In genomic region chr14:68306934-68307758, GRCh38 we compare ENCODE assay signal across 12 cellular contexts.
A peak's percentile ranks its signal among the peaks of the same experiment; 100 is the strongest.
DNase-seq lines count a peak whose midpoint lies in the region; ATAC-seq and TF ChIP-seq lines count a peak whose summit lies in the region.
"Had no signal": no experiment of that assay in that cellular context is flagged by ENCODE, and none has a peak within 500 bp of the region (broad histone marks: within the 10 kb centered on the region; RNA-seq: fewer than 3 reads in every experiment).

No MANE protein-coding gene starts in this region.

- no TSS peak for BruUV-seq in Caco-2 (replicated peaks; lab: Mats Ljungman, UMichigan)

- H3K4me1 Mint-ChIP-seq in Caco-2 (ENCODE audit: low read depth, unreplicated experiment) = peaks cover 17% of the 10 kb centered on the region
- peaks cover 61% of the 10 kb centered on the region for H3K4me1 Mint-ChIP-seq in nephron
- peaks cover 0 to 14% of the 10 kb centered on the region in 2 donors for H3K4me1 Mint-ChIP-seq in natural killer cell treated with Interleukin-12 subunit alpha and Interleukin-12 subunit beta and Interleukin-15 and Interleukin-18, amount 100 ng/mL, for 72 hours (ENCODE audit: low read depth in 2 of 2)

- H3K9me3 ChIP-seq in Caco-2 = peaks cover under 1% of the 10 kb centered on the region; the same call in 1 of the 2 replicates
- H3K9me3 ChIP-seq in endocrine pancreas (ENCODE audit: control insufficient read depth, low read length) = no peaks in the 10 kb centered on the region

- no peak for TF ChIP-seq CTCF in Caco-2 (IDR thresholded peaks at IDR 0.05; ENCODE audit: insufficient read depth in 1 of 2, low read depth in 1 of 2, low read length in 1 of 2, severe bottlenecking in 1 of 2, unreplicated experiment in 1 of 2)
- TF ChIP-seq CTCF in nephron (IDR thresholded peaks at IDR 0.05; ENCODE audit: unreplicated experiment in 3 of 3) = no peak

- H3K4me3 Mint-ChIP-seq in Caco-2 (ENCODE audit: unreplicated experiment) (no peak overlapping the region), nephron (no peak overlapping the region)
- H3K4me3 Mint-ChIP-seq in natural killer cell treated with Interleukin-12 subunit alpha and Interleukin-12 subunit beta and Interleukin-15 and Interleukin-18, amount 100 ng/mL, for 72 hours = no peak overlapping the region
- H3K4me3 Mint-ChIP-seq: CD4-positive, alpha-beta memory T cell had no signal

- H3K27ac Mint-ChIP-seq in Caco-2 (ENCODE audit: unreplicated experiment) = no peak overlapping the region
- peak overlapping the region; percentile 85 to 98 (median 93) for H3K27ac Mint-ChIP-seq in nephron
- no peak overlapping the region for H3K27ac Mint-ChIP-seq in natural killer cell treated with Interleukin-12 subunit alpha and Interleukin-12 subunit beta and Interleukin-15 and Interleukin-18, amount 100 ng/mL, for 72 hours

- H3K9me3 Mint-ChIP-seq in Caco-2 (ENCODE audit: unreplicated experiment) (peaks cover 11% of the 10 kb centered on the region), nephron (peaks cover 8% of the 10 kb centered on the region)
- H3K9me3 Mint-ChIP-seq in natural killer cell treated with Interleukin-12 subunit alpha and Interleukin-12 subunit beta and Interleukin-15 and Interleukin-18, amount 100 ng/mL, for 72 hours = peaks cover 1% of the 10 kb centered on the region

- POLR2A ChIA-PET in Caco-2 (lab: Charles Lee) = interaction anchor here (0.7 kb wide), 1 partner anchor 96 kb away, joined by 5 read pairs; no protein-coding TSS in a partner anchor

- H3K4me1 ChIP-seq in Caco-2 = peaks cover 21% of the 10 kb centered on the region
- H3K4me1 ChIP-seq in endocrine pancreas (ENCODE audit: control insufficient read depth, insufficient read depth, low read length) = peaks cover 10% of the 10 kb centered on the region

- H3K27me3 ChIP-seq in Caco-2 (replicated peaks; ENCODE audit: control insufficient read depth, insufficient read depth, low read length) = no peaks in the 10 kb centered on the region
- no peaks in the 10 kb centered on the region for H3K27me3 ChIP-seq in endocrine pancreas (ENCODE audit: control insufficient read depth, insufficient read depth, low read length)

- intact Hi-C loops in Caco-2 (cut with micrococcal nuclease; ENCODE audit: unreplicated experiment) (loop anchor here (1.0 to 5.0 kb wide), 3 partner anchors 12 to 64 kb away; no protein-coding TSS in a partner anchor), posterior vena cava (cut with DNase I) (no loop called here)

- H3K9ac ChIP-seq in endocrine pancreas (ENCODE audit: control insufficient read depth, insufficient read depth, low read length) = no peak overlapping the region
- H3K9ac ChIP-seq: KMS-11 had no signal

- CTCF ChIA-PET in Caco-2 (lab: Charles Lee) = no interaction called here

- H3K27me3 Mint-ChIP-seq in Caco-2 (ENCODE audit: insufficient read depth, unreplicated experiment) (no peaks in the 10 kb centered on the region), nephron (ENCODE audit: low read depth) (no peaks in the 10 kb centered on the region)
- H3K27me3 Mint-ChIP-seq in natural killer cell treated with Interleukin-12 subunit alpha and Interleukin-12 subunit beta and Interleukin-15 and Interleukin-18, amount 100 ng/mL, for 72 hours = no peaks in the 10 kb centered on the region
- H3K27me3 Mint-ChIP-seq: CD4-positive, alpha-beta memory T cell had no signal

- H3K36me3 ChIP-seq in Caco-2 (ENCODE audit: control insufficient read depth, insufficient read depth, low read length) = no peaks in the 10 kb centered on the region
- no peaks in the 10 kb centered on the region for H3K36me3 ChIP-seq in endocrine pancreas (ENCODE audit: control insufficient read depth, insufficient read depth, low read length)

- H3K36me3 Mint-ChIP-seq in Caco-2 (ENCODE audit: insufficient read depth, unreplicated experiment) = peaks cover 6% of the 10 kb centered on the region
- peaks cover 7% of the 10 kb centered on the region for H3K36me3 Mint-ChIP-seq in nephron (ENCODE audit: low read depth)
- peaks cover 9% of the 10 kb centered on the region for H3K36me3 Mint-ChIP-seq in natural killer cell treated with Interleukin-12 subunit alpha and Interleukin-12 subunit beta and Interleukin-15 and Interleukin-18, amount 100 ng/mL, for 72 hours

- H3K4me3 ChIP-seq in Caco-2 (ENCODE audit: low read depth, low read length) (no peak overlapping the region), endocrine pancreas (ENCODE audit: control insufficient read depth, insufficient read depth, low read length) (peak overlapping the region; percentile 22)

- ATAC-seq in HG02885 (IDR thresholded peaks at IDR 0.05; ENCODE audit: poor library complexity, unreplicated experiment) = no peak
- ATAC-seq in natural killer cell treated with Interleukin-12 subunit alpha and Interleukin-12 subunit beta and Interleukin-15 and Interleukin-18, amount 100 ng/mL, for 72 hours = no peak

- DNase-seq in Caco-2 (peak; percentile 79 to 80), NCI-H2029 (lab: John Stamatoyannopoulos, UW) (peak; percentile 78), posterior vena cava (ENCODE audit: low spot score) (no peak), amniotic stem cell (lab: John Stamatoyannopoulos, UW) (no peak)
- no peak for DNase-seq in natural killer cell treated with Interleukin-12 subunit alpha and Interleukin-12 subunit beta and Interleukin-15 and Interleukin-18, amount 100 ng/mL, for 72 hours (ENCODE audit: low spot score)
- DNase-seq: CD4-positive, alpha-beta memory T cell; central memory CD4-positive, alpha-beta T cell; stimulated activated naive CD4-positive, alpha-beta T cell had no signal

Comparison
In these comparisons a context has a peak if more than half of its experiments do, and no peak if none do; other contexts are left out.
1. DNase-seq: peak in Caco-2 (2 of 2) and NCI-H2029 (single experiment); none in posterior vena cava (single experiment), amniotic stem cell (single experiment) and natural killer cell treated with Interleukin-12 subunit alpha and Interleukin-12 subunit beta and Interleukin-15 and Interleukin-18, amount 100 ng/mL, for 72 hours (single experiment).
2. H3K27ac Mint-ChIP-seq: peak in nephron (3 of 3); none in Caco-2 (single experiment) and natural killer cell treated with Interleukin-12 subunit alpha and Interleukin-12 subunit beta and Interleukin-15 and Interleukin-18, amount 100 ng/mL, for 72 hours (0 of 2).